ENCODE assay signal across 1 cellular context in the genomic region with DNA sequence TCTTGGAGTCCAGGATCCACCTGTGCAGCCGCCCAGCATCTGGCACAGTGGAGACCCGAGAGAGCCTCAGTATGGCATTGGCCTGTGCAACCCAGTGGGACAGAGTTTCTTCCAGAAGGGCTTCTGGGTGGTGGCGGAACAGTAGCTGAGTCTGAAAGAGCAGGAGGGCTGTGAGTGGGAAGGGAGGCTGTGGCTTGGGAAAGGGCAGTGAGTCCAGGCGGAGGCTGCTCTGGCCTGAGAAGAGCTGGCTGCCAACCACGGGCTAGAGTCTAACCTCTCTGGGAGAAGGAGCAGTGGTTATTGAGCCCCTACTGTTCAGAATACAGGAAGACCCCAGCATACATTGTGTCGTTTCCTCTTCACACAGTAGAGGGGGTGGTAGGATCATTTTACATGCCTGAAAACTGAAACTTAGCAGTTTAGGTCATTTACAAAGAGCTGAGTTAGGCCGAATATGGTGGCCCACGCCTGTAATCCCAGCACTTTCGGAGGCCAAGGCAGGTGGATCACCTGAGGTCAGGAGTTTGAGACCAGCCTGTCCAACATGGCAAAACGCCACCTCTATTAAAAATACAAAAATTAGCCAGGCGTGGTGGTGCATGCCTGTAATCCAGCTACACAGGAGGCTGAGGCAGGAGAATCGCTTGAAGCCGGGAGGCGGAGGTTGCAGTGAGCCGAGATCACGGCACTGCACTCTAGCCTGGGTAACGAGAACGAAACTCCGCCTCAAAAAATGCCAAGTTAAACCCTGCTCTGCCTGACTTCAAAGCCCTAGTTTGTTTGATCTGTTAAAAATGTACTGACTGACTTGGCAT.
TF ChIP-seq lines count a peak whose summit lies in the region.

No MANE protein-coding gene starts in this region.

TF ChIP-seq in SK-N-SH treated with all-trans-retinoic acid at 6 μM for 48 hours, 23 proteins besides CTCF, POLR2A, EP300 and RAD21 (continued from another document):
- no peak for TF ChIP-seq CREB5 (CRISPR knock-in tag; IDR thresholded peaks at IDR 0.05; ENCODE audit: low read depth)
- TF ChIP-seq GLIS3 (CRISPR knock-in tag; IDR thresholded peaks at IDR 0.05): no peak
- no peak for TF ChIP-seq ISL1 (CRISPR knock-in tag; IDR thresholded peaks at IDR 0.05)
- TF ChIP-seq ZNF70 (CRISPR knock-in tag; IDR thresholded peaks at IDR 0.05): no peak
- no peak for TF ChIP-seq PPARA (CRISPR knock-in tag; IDR thresholded peaks at IDR 0.05; ENCODE audit: borderline replicate concordance)
- TF ChIP-seq POU6F1 (CRISPR knock-in tag; IDR thresholded peaks at IDR 0.05; ENCODE audit: borderline replicate concordance, low read depth): no peak
- no peak for TF ChIP-seq ARNTL (CRISPR knock-in tag; IDR thresholded peaks at IDR 0.05; ENCODE audit: borderline replicate concordance, low read depth)
- TF ChIP-seq OSR1 (CRISPR knock-in tag; IDR thresholded peaks at IDR 0.05): no peak
- TF ChIP-seq TOX (CRISPR knock-in tag; IDR thresholded peaks at IDR 0.05; ENCODE audit: borderline replicate concordance): no peak
- TF ChIP-seq CSDC2 (CRISPR knock-in tag; IDR thresholded peaks at IDR 0.05): no peak
- no peak for TF ChIP-seq BACH2 (CRISPR knock-in tag; IDR thresholded peaks at IDR 0.05; ENCODE audit: borderline replicate concordance)
